9 cellular contexts compared by ENCODE assay signal in the genomic region with DNA sequence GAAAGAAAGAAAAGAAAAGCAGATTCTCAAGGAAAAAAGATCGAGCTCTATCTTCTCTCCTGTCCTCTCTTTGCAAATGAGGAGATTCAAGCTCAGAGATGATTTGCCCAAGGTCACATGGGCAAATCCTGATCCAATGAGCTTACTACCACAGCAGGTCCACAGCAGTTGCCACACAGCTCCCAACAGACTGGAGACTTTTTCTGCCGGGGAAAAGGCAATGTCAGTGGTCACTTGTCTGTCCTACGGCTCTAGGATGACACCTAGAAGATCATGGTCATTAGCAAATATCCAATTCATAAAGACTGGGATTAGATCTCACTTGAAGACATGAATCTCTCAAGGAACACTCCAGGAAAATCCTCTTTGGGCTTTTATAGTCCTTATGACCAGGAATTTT. TPM values are rescaled to one million over a fixed set of nuclear protein-coding genes. Genes with fewer than 3 reads are reported as not detected.
A peak's percentile ranks its signal among the peaks of the same experiment; 100 is the strongest.
DNase-seq lines count a peak whose midpoint lies in the region; ATAC-seq and TF ChIP-seq lines count a peak whose summit lies in the region.
"Had no signal": no experiment of that assay in that cellular context is flagged by ENCODE, and none has a peak within 500 bp of the region (broad histone marks: within the 10 kb centered on the region; RNA-seq: fewer than 3 reads in every experiment).

No MANE protein-coding gene starts in this region.

- DNase-seq in heart right ventricle (no peak), left ventricle myocardium superior (no peak), ascending aorta (ENCODE audit: low spot score in 2 of 2) (peak in 1 of 2 donors; percentile 60), uterus (no peak), NCI-H345 treated with DMSO at 0.1 percent for 48 hours (lab: John Stamatoyannopoulos, UW; ENCODE audit: unreplicated experiment) (no peak), NCI-H1930 (lab: John Stamatoyannopoulos, UW) (no peak)
- no peak for DNase-seq in activated CD8-positive, alpha-beta memory T cell treated with anti-CD3 and anti-CD28 coated beads for 24 hours
- DNase-seq: Calu3 had no signal

- H3K4me1 ChIP-seq in heart right ventricle (peaks cover 4 to 34% (median 24%) of the 10 kb centered on the region in 9 donors), ascending aorta (peaks cover 3 to 10% of the 10 kb centered on the region in 2 donors), muscle layer of duodenum (ENCODE audit: control insufficient read depth in 1 of 2, insufficient read depth in 2 of 2, low read length in 2 of 2) (peaks cover 0 to 13% of the 10 kb centered on the region in 2 donors), uterus (no peaks in the 10 kb centered on the region)

- TF ChIP-seq CTCF in heart right ventricle (IDR thresholded peaks at IDR 0.05): no peak
- TF ChIP-seq CTCF in ascending aorta (IDR thresholded peaks at IDR 0.05): no peak
- TF ChIP-seq CTCF in uterus (IDR thresholded peaks at IDR 0.05): no peak

- peak overlapping the region in 3 of 10 donors; percentile 63 to 66 (median 64) for H3K4me3 ChIP-seq in heart right ventricle
- no peak overlapping the region for H3K4me3 ChIP-seq in ascending aorta
- peak overlapping the region; percentile 14 to 59 for H3K4me3 ChIP-seq in muscle layer of duodenum (ENCODE audit: low read depth in 1 of 2, low read length in 2 of 2)
- no peak overlapping the region for H3K4me3 ChIP-seq in uterus

- ATAC-seq in heart right ventricle (no peak), left ventricle myocardium superior (no peak)

- TF ChIP-seq POLR2A in uterus (IDR thresholded peaks at IDR 0.05): no peak

- intact Hi-C loops in heart right ventricle (cut with DNase I) (loop anchor here in 8 of 10 donors (5.0 to 10.0 kb wide), 7 partner anchors 60 to 455 kb away; a partner anchor contains a TSS), left ventricle myocardium superior (cut with micrococcal nuclease) (no loop called here), ascending aorta (cut with DNase I) (loop anchor here (5.0 to 10.0 kb wide), 3 partner anchors 80 to 803 kb away; a partner anchor contains a TSS), uterus (cut with DNase I; ENCODE audit: low total_unique reads) (loop anchor here (10.0 kb wide), 1 partner anchor 363 kb away; a partner anchor contains a TSS)

- peak overlapping the region in 8 of 10 donors; percentile 58 to 95 (median 72) for H3K27ac ChIP-seq in heart right ventricle
- peak overlapping the region; percentile 81 to 85 for H3K27ac ChIP-seq in ascending aorta
- H3K27ac ChIP-seq in muscle layer of duodenum (ENCODE audit: low read length): peak overlapping the region; percentile 12
- H3K27ac ChIP-seq in uterus: peak overlapping the region; percentile 74 to 99

- H3K9me3 ChIP-seq in heart right ventricle (peaks cover 0 to 1% (median 0%) of the 10 kb centered on the region in 11 donors), ascending aorta (no peaks in the 10 kb centered on the region), muscle layer of duodenum (ENCODE audit: control insufficient read depth in 1 of 2, low read length in 2 of 2) (no peaks in the 10 kb centered on the region), uterus (no peaks in the 10 kb centered on the region)

- H3K27me3 ChIP-seq in heart right ventricle (no peaks in the 10 kb centered on the region), ascending aorta (no peaks in the 10 kb centered on the region), muscle layer of duodenum (ENCODE audit: low read depth, low read length) (no peaks in the 10 kb centered on the region), uterus (no peaks in the 10 kb centered on the region)

- H3K36me3 ChIP-seq in heart right ventricle (no peaks in the 10 kb centered on the region), ascending aorta (no peaks in the 10 kb centered on the region), muscle layer of duodenum (ENCODE audit: control insufficient read depth in 1 of 2, insufficient read depth in 2 of 2, low read length in 2 of 2) (no peaks in the 10 kb centered on the region), uterus (no peaks in the 10 kb centered on the region)

- WGBS in heart right ventricle, 2 donors: 82 to 86% methylated on average over 3 of the region's 3 CpGs

RNA-seq across cellular contexts. Expression of a gene that starts 58.8 kb away (rescaled TPM):
- 10 to 100 TPM; 59.1 to 79.4 (median 66.6) TPM for total RNA-seq in heart right ventricle
- 10 to 100 TPM; 23.0 to 23.5 TPM for polyA plus RNA-seq in heart right ventricle
- total RNA-seq in left ventricle myocardium superior: 72.2 TPM
- 18.5 TPM for total RNA-seq in ascending aorta
- total RNA-seq in uterus: 10 to 100 TPM; 15.3 to 73.9 (median 28.0) TPM

Comparison
In these comparisons a context has a peak if more than half of its experiments do, and no peak if none do; other contexts are left out.
1. H3K27ac ChIP-seq: peak in every context shown above with its lines; median percentile 86 in uterus; 83 in ascending aorta; 72 in heart right ventricle; 12 in muscle layer of duodenum.
2. H3K4me3 ChIP-seq: peak in muscle layer of duodenum (2 of 2); none in ascending aorta (0 of 2) and uterus (0 of 2).